In the genomic region with DNA sequence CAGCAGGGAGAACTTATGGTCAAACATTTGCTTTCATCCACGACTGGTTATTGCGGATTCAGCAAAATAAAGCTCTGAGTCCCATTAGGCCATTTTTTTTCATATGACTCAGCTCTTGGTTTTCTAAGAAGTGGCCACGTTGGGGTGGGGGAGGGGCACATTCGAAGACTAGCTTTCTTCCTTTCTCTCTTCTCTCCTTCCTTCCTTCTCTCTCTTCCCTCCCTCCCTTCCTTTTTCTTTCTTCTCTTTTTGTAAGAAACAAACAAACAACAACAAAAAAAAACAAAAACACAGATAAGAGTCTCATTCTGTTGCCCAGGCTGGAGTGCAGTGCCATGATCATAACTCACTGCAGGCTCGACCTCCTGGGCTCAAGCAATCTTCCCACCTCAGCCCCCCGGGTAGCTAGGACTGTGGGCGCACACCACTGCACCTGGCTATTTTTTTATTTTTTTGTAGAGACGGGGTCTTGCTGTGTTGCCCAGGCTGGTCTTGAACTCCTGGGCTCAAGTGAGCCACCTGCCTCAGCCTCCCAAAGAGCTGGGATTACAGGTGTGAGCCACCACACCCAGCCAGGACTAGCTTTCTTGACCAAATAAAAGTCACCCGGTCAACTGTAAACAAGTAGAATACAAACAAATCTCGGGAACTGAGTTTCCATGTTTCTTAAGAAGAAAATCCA, we compare ENCODE assay signal across 20 cellular contexts. TPM values are rescaled to one million over a fixed set of nuclear protein-coding genes. Genes with fewer than 3 reads are reported as not detected.
DNase-seq lines count a peak whose midpoint lies in the region; ATAC-seq and TF ChIP-seq lines count a peak whose summit lies in the region.
"Had no signal": no experiment of that assay in that cellular context is flagged by ENCODE, and none has a peak within 500 bp of the region (broad histone marks: within the 10 kb centered on the region; RNA-seq: fewer than 3 reads in every experiment).

No MANE protein-coding gene starts in this region.

- 84 to 85% methylated on average over 10 of the region's 10 CpGs for WGBS in aorta, 2 donors

- no peak overlapping the region for H3K9ac ChIP-seq in DND-41 (ENCODE audit: low read depth, low read length)
- H3K9ac ChIP-seq: BLaER1 had no signal

- H3K27me3 ChIP-seq in DND-41 (ENCODE audit: insufficient read depth, low read length, poor library complexity) (no peaks in the 10 kb centered on the region), aorta (ENCODE audit: control insufficient read depth in 1 of 2, insufficient read depth in 2 of 2, low read length in 1 of 2) (no peaks in the 10 kb centered on the region)
- H3K27me3 ChIP-seq: BLaER1, body of pancreas, heart left ventricle, uterus had no signal

- in situ Hi-C loops in astrocyte of the spinal cord (cut with HindIII; ENCODE audit: low sequenced_read_pairs): no loop called here

- no peak overlapping the region for H2AFZ ChIP-seq in DND-41 (ENCODE audit: low read depth, low read length)

- H3K4me3 Mint-ChIP-seq in activated T-helper 1 cell treated with anti-CD3 and anti-CD28 coated beads, Interleukin-12 subunit alpha, Interleukin-12 subunit beta, Interleukin-2, Interleukin-4 antibody, amounts not matched to agents 30 ng/mL and 10 ng/mL and 1 ng/mL, durations not matched to agents 14 hours and 24 hours and 36 hours: no peak overlapping the region
- H3K4me3 Mint-ChIP-seq: effector memory CD8-positive, alpha-beta T cell; naive thymus-derived CD4-positive, alpha-beta T cell had no signal

- H3K27ac Mint-ChIP-seq in activated T-helper 1 cell treated with anti-CD3 and anti-CD28 coated beads, Interleukin-12 subunit alpha, Interleukin-12 subunit beta, Interleukin-2, Interleukin-4 antibody, amounts not matched to agents 30 ng/mL and 10 ng/mL and 1 ng/mL, durations not matched to agents 14 hours and 24 hours and 36 hours: no peak overlapping the region
- H3K27ac Mint-ChIP-seq: effector memory CD8-positive, alpha-beta T cell; naive thymus-derived CD4-positive, alpha-beta T cell had no signal

- no peak overlapping the region for H3K4me3 ChIP-seq in DND-41 (ENCODE audit: low read depth in 1 of 2, low read length in 2 of 2)
- no peak overlapping the region for H3K4me3 ChIP-seq in astrocyte of the spinal cord (ENCODE audit: low read depth, low read length)
- no peak overlapping the region for H3K4me3 ChIP-seq in aorta (ENCODE audit: low read length in 2 of 2)
- H3K4me3 ChIP-seq: BLaER1, body of pancreas, heart left ventricle, left ventricle myocardium inferior, uterus had no signal

- H3K9me3 ChIP-seq in DND-41 (ENCODE audit: insufficient read depth, low read length, severe bottlenecking) (no peaks in the 10 kb centered on the region), aorta (ENCODE audit: control insufficient read depth, low read length) (no peaks in the 10 kb centered on the region)
- H3K9me3 ChIP-seq: BLaER1, body of pancreas, heart left ventricle, left ventricle myocardium inferior, uterus had no signal

- H3K4me1 Mint-ChIP-seq in activated T-helper 1 cell treated with anti-CD3 and anti-CD28 coated beads, Interleukin-12 subunit alpha, Interleukin-12 subunit beta, Interleukin-2, Interleukin-4 antibody, amounts not matched to agents 30 ng/mL and 10 ng/mL and 1 ng/mL, durations not matched to agents 14 hours and 24 hours and 36 hours (ENCODE audit: low read depth): no peaks in the 10 kb centered on the region

- intact Hi-C loops in aorta (cut with DNase I): no loop called here
- intact Hi-C loops in activated T-helper 1 cell treated with anti-CD3 and anti-CD28 coated beads, Interleukin-12 subunit alpha, Interleukin-12 subunit beta, Interleukin-2, Interleukin-4 antibody, amounts not matched to agents 30 ng/mL and 10 ng/mL and 1 ng/mL, durations not matched to agents 14 hours and 24 hours and 36 hours (cut with micrococcal nuclease): no loop called here

- H3K79me2 ChIP-seq in DND-41 (ENCODE audit: insufficient read depth, low read length): no peaks in the 10 kb centered on the region

- no peaks in the 10 kb centered on the region for H3K9me3 Mint-ChIP-seq in activated T-helper 1 cell treated with anti-CD3 and anti-CD28 coated beads, Interleukin-12 subunit alpha, Interleukin-12 subunit beta, Interleukin-2, Interleukin-4 antibody, amounts not matched to agents 30 ng/mL and 10 ng/mL and 1 ng/mL, durations not matched to agents 14 hours and 24 hours and 36 hours
- H3K9me3 Mint-ChIP-seq: effector memory CD8-positive, alpha-beta T cell; naive thymus-derived CD4-positive, alpha-beta T cell had no signal

- ATAC-seq in DND-41 (ENCODE audit: insufficient read depth, low read depth): no peak
- ATAC-seq in aorta (ENCODE audit: low FRiP score): no peak
- ATAC-seq: body of pancreas; effector memory CD8-positive, alpha-beta T cell; heart left ventricle; naive thymus-derived CD4-positive, alpha-beta T cell had no signal

- H3K36me3 ChIP-seq in DND-41 (ENCODE audit: insufficient read depth, low read length) (peaks cover 36% of the 10 kb centered on the region), aorta (ENCODE audit: control insufficient read depth in 1 of 2, insufficient read depth in 2 of 2, low read length in 1 of 2) (peaks cover 0 to 4% of the 10 kb centered on the region in 2 donors)
- H3K36me3 ChIP-seq: uterus had no signal

- peaks cover 10% of the 10 kb centered on the region for H3K36me3 Mint-ChIP-seq in activated T-helper 1 cell treated with anti-CD3 and anti-CD28 coated beads, Interleukin-12 subunit alpha, Interleukin-12 subunit beta, Interleukin-2, Interleukin-4 antibody, amounts not matched to agents 30 ng/mL and 10 ng/mL and 1 ng/mL, durations not matched to agents 14 hours and 24 hours and 36 hours (ENCODE audit: low read depth)

- no peaks in the 10 kb centered on the region for H4K20me1 ChIP-seq in DND-41 (ENCODE audit: insufficient read depth, low read length)
- H4K20me1 ChIP-seq: BLaER1 had no signal

- TF ChIP-seq CTCF in DND-41 (IDR thresholded peaks at IDR 0.05; ENCODE audit: borderline replicate concordance, extremely low read depth, low read length, poor library complexity, severe bottlenecking) (no peak), astrocyte of the spinal cord (IDR thresholded peaks at IDR 0.05; ENCODE audit: low read depth, low read length) (no peak)

- DNase-seq in DND-41: peak; percentile 23
- peak; percentile 49 for DNase-seq in M059J (ENCODE audit: low read depth)
- DNase-seq in astrocyte of the spinal cord (ENCODE audit: low read depth, low spot score): peak; percentile 56
- peak; percentile 43 for DNase-seq in iris pigment epithelial cell (ENCODE audit: low read depth)
- no peak for DNase-seq in aorta
- no peak for DNase-seq in activated T-helper 1 cell treated with anti-CD3 and anti-CD28 coated beads, Interleukin-12 subunit alpha, Interleukin-12 subunit beta, Interleukin-2, Interleukin-4 antibody, amounts not matched to agents 30 ng/mL and 10 ng/mL and 1 ng/mL, durations not matched to agents 14 hours and 24 hours and 36 hours (ENCODE audit: low spot score)
- DNase-seq in NCI-H146 treated with DMSO at 0.1 percent for 48 hours (lab: John Stamatoyannopoulos, UW; ENCODE audit: unreplicated experiment): no peak
- no peak for DNase-seq in AML-193 (lab: John Stamatoyannopoulos, UW)
- DNase-seq: activated CD4-positive, alpha-beta T cell treated with anti-CD3 and anti-CD28 coated beads for 1 hour; body of pancreas; effector memory CD8-positive, alpha-beta T cell; heart left ventricle; left ventricle myocardium inferior; naive thymus-derived CD4-positive, alpha-beta T cell; NCI-H345; SW 1271; uterus had no signal

- H3K27me3 Mint-ChIP-seq in activated T-helper 1 cell treated with anti-CD3 and anti-CD28 coated beads, Interleukin-12 subunit alpha, Interleukin-12 subunit beta, Interleukin-2, Interleukin-4 antibody, amounts not matched to agents 30 ng/mL and 10 ng/mL and 1 ng/mL, durations not matched to agents 14 hours and 24 hours and 36 hours (ENCODE audit: insufficient read depth): no peaks in the 10 kb centered on the region
- H3K27me3 Mint-ChIP-seq: effector memory CD8-positive, alpha-beta T cell; naive thymus-derived CD4-positive, alpha-beta T cell had no signal

- H3K27ac ChIP-seq in DND-41 (ENCODE audit: low read length) (no peak overlapping the region), aorta (ENCODE audit: low read depth in 1 of 2, low read length in 2 of 2) (no peak overlapping the region)
- H3K27ac ChIP-seq: BLaER1, body of pancreas, left ventricle myocardium inferior, uterus had no signal

- no peaks in the 10 kb centered on the region for H3K4me1 ChIP-seq in DND-41 (ENCODE audit: insufficient read depth, low read length)
- no peaks in the 10 kb centered on the region for H3K4me1 ChIP-seq in aorta (ENCODE audit: control insufficient read depth in 1 of 2, insufficient read depth in 2 of 2, low read length in 2 of 2)
- H3K4me1 ChIP-seq: body of pancreas, heart left ventricle, left ventricle myocardium inferior, uterus had no signal

- no peak overlapping the region for H3K4me2 ChIP-seq in DND-41 (ENCODE audit: insufficient read depth, low read length)

RNA-seq across cellular contexts. Expression of a gene that starts 41.6 kb away (rescaled TPM):
- total RNA-seq in M059J (2014; rRNA removed; shearing (Covaris generic)): 6.7 and 11.6 TPM in 2 replicates
- 10 to 100 TPM; 18.9 to 49.6 TPM for total RNA-seq in aorta
- 10 to 100 TPM; 13.0 to 33.8 TPM for polyA plus RNA-seq in aorta
- total RNA-seq in activated T-helper 1 cell treated with anti-CD3 and anti-CD28 coated beads, Interleukin-12 subunit alpha, Interleukin-12 subunit beta, Interleukin-2, Interleukin-4 antibody, amounts not matched to agents 30 ng/mL and 10 ng/mL and 1 ng/mL, durations not matched to agents 14 hours and 24 hours and 36 hours: 18.0 and 18.7 TPM in 2 replicates

RNA-seq across cellular contexts. Expression of a gene that starts 55.4 kb away (rescaled TPM):
- total RNA-seq in M059J (2014; rRNA removed; shearing (Covaris generic)): not detected in 2 replicates
- not detected for total RNA-seq in aorta
- polyA plus RNA-seq in aorta: not detected
- not detected in 2 replicates for total RNA-seq in activated T-helper 1 cell treated with anti-CD3 and anti-CD28 coated beads, Interleukin-12 subunit alpha, Interleukin-12 subunit beta, Interleukin-2, Interleukin-4 antibody, amounts not matched to agents 30 ng/mL and 10 ng/mL and 1 ng/mL, durations not matched to agents 14 hours and 24 hours and 36 hours
- total RNA-seq: body of pancreas; heart left ventricle; left ventricle myocardium inferior; MCF 10A; naive thymus-derived CD4-positive, alpha-beta T cell; pulmonary artery endothelial cell; uterus had no signal
- polyA plus RNA-seq: heart left ventricle; naive thymus-derived CD4-positive, alpha-beta T cell had no signal

Comparison
In these comparisons a context has a peak if more than half of its experiments do, and no peak if none do; other contexts are left out.
1. DNase-seq: peak in DND-41 (single experiment), M059J (single experiment), astrocyte of the spinal cord (single experiment) and iris pigment epithelial cell (single experiment); none in aorta (0 of 2), activated T-helper 1 cell treated with anti-CD3 and anti-CD28 coated beads, Interleukin-12 subunit alpha, Interleukin-12 subunit beta, Interleukin-2, Interleukin-4 antibody, amounts not matched to agents 30 ng/mL and 10 ng/mL and 1 ng/mL, durations not matched to agents 14 hours and 24 hours and 36 hours (single experiment), NCI-H146 treated with DMSO at 0.1 percent for 48 hours (single experiment) and AML-193 (0 of 2).